Comparison of ENCODE assay signal across 10 cellular contexts in genomic region chr2:177243476-177243875, GRCh38. TPM values are rescaled to one million over a fixed set of nuclear protein-coding genes. Genes with fewer than 3 reads are reported as not detected.
A peak's percentile ranks its signal among the peaks of the same experiment; 100 is the strongest.
DNase-seq lines count a peak whose midpoint lies in the region; ATAC-seq, FAIRE-seq and TF ChIP-seq lines count a peak whose summit lies in the region.
"Had no signal": no experiment of that assay in that cellular context is flagged by ENCODE, and none has a peak within 500 bp of the region (broad histone marks: within the 10 kb centered on the region; RNA-seq: fewer than 3 reads in every experiment).

No MANE protein-coding gene starts in this region.

- intact Hi-C loops in PC-9 (cut with micrococcal nuclease; ENCODE audit: unreplicated experiment) (loop anchor here (2.0 to 5.0 kb wide), 3 partner anchors 89 to 1311 kb away; no protein-coding TSS in a partner anchor), endothelial cell of umbilical vein (cut with micrococcal nuclease) (loop anchor here (5.0 kb wide), 1 partner anchor 154 kb away; no protein-coding TSS in a partner anchor), prostate gland (cut with DNase I) (no loop called here)

- H3K9me3 ChIP-seq in PC-9 (ENCODE audit: insufficient read depth, low read depth) (no peaks in the 10 kb centered on the region), endothelial cell of umbilical vein (replicated peaks; ENCODE audit: control insufficient read depth, insufficient read depth, low read length) (no peaks in the 10 kb centered on the region), prostate gland (no peaks in the 10 kb centered on the region)

- peaks cover 76% of the 10 kb centered on the region for H3F3A ChIP-seq in PC-9 (ENCODE audit: insufficient read depth, low read depth)

- peaks cover 33% of the 10 kb centered on the region for H3K36me3 ChIP-seq in PC-9 (ENCODE audit: low read depth)
- no peaks in the 10 kb centered on the region for H3K36me3 ChIP-seq in endothelial cell of umbilical vein (ENCODE audit: control insufficient read depth in 2 of 2, extremely low read depth in 1 of 2, insufficient read depth in 2 of 2, low read length in 2 of 2)
- no peaks in the 10 kb centered on the region for H3K36me3 ChIP-seq in prostate gland

- no peak for DNase-seq in PC-9
- DNase-seq in endothelial cell of umbilical vein (ENCODE audit: low read depth, low spot score) = no peak
- DNase-seq in prostate gland (ENCODE audit: low spot score) = no peak
- no peak for DNase-seq in NCI-H1694 (lab: John Stamatoyannopoulos, UW)
- DNase-seq in ureter (ENCODE audit: low spot score) = no peak
- DNase-seq in NCI-H2171 treated with DMSO at 0.1 percent for 48 hours (lab: John Stamatoyannopoulos, UW) = no peak
- DNase-seq: NK-92 treated with Interleukin-12 subunit alpha and Interleukin-12 subunit beta, amount 100 ng/mL, for 24 hours; stimulated activated CD4-positive, alpha-beta T cell treated with anti-CD3 and anti-CD28 coated beads, Interleukin-12 subunit alpha, Interleukin-12 subunit beta, amount 100 ng/mL, for 4 hours had no signal

- H2AFZ ChIP-seq in PC-9 (no peak overlapping the region), endothelial cell of umbilical vein (ENCODE audit: low read depth, low read length) (no peak overlapping the region)

- CTCF ChIA-PET in PC-9 (lab: Charles Lee) (interaction anchor here (0.7 kb wide), 2 partner anchors 74 to 224 kb away, joined by 4 read pairs; no protein-coding TSS in a partner anchor), endothelial cell of umbilical vein (lab: Charles Lee) (interaction anchor here (1.0 to 1.7 kb wide), 4 partner anchors 11 to 78 kb away, joined by 3 to 9 read pairs (median 3); no protein-coding TSS in a partner anchor)

- H3K4me3 ChIP-seq in PC-9 (peak overlapping the region; percentile 45; the same call in 1 of the 2 replicates), endothelial cell of umbilical vein (replicated peaks in 1 of 3; ENCODE audit: insufficient read depth in 1 of 3, low read depth in 1 of 3, low read length in 3 of 3) (no peak overlapping the region), prostate gland (no peak overlapping the region)

- peak overlapping the region; percentile 77 for H3K4me2 ChIP-seq in PC-9
- H3K4me2 ChIP-seq in endothelial cell of umbilical vein (ENCODE audit: insufficient read depth, low read length) = peak overlapping the region; percentile 98

- TF ChIP-seq POLR2A in endothelial cell of umbilical vein (IDR thresholded peaks at IDR 0.05; ENCODE audit: low read depth, low read length) (no peak), prostate gland (IDR thresholded peaks at IDR 0.05) (no peak)

- TF ChIP-seq CTCF in C4-2B (conservative IDR thresholded peaks at IDR 0.05) = no peak
- TF ChIP-seq CTCF in PC-9 (conservative IDR thresholded peaks at IDR 0.05) = 0 out of 2 replicates have a peak, but pooled peaks have one; percentile 5
- no peak for TF ChIP-seq CTCF in endothelial cell of umbilical vein (IDR thresholded peaks at IDR 0.05; ENCODE audit: extremely low read depth in 1 of 2, insufficient read depth in 1 of 2, low read depth in 1 of 2, low read length in 2 of 2)
- TF ChIP-seq CTCF in prostate gland (IDR thresholded peaks at IDR 0.05) = no peak

- H3K9ac ChIP-seq in endothelial cell of umbilical vein (replicated peaks; ENCODE audit: extremely low read depth, insufficient read depth, low read length) = peak overlapping the region; percentile 91

- H3K79me2 ChIP-seq in PC-9 (ENCODE audit: low read depth) (peaks cover 97% of the 10 kb centered on the region), endothelial cell of umbilical vein (ENCODE audit: control insufficient read depth, insufficient read depth, low read length) (peaks cover 93% of the 10 kb centered on the region)

- H3K4me1 ChIP-seq in PC-9 (replicated peaks; ENCODE audit: insufficient read depth) (peaks cover 65% of the 10 kb centered on the region), endothelial cell of umbilical vein (ENCODE audit: control insufficient read depth, extremely low read depth, insufficient read depth, low read length) (peaks cover 71% of the 10 kb centered on the region), prostate gland (replicated peaks) (peaks cover 29% of the 10 kb centered on the region)

- H3K9me2 ChIP-seq in PC-9 (ENCODE audit: insufficient read depth) = no peaks in the 10 kb centered on the region

- H3K9me1 ChIP-seq in endothelial cell of umbilical vein (replicated peaks; ENCODE audit: control insufficient read depth, extremely low read depth, insufficient read depth, low read length) = no peaks in the 10 kb centered on the region

- FAIRE-seq in endothelial cell of umbilical vein (lab: Jason Lieb, UNC) = no peak

- H4K20me1 ChIP-seq in PC-9 (ENCODE audit: insufficient read depth) (peaks cover 8% of the 10 kb centered on the region; the same call in 1 of the 2 replicates), endothelial cell of umbilical vein (replicated peaks; ENCODE audit: control insufficient read depth, extremely low read depth, insufficient read depth, low read length) (no peaks in the 10 kb centered on the region)

- no peaks in the 10 kb centered on the region for H3K27me3 ChIP-seq in PC-9 (ENCODE audit: insufficient read depth, low read depth)
- H3K27me3 ChIP-seq in endothelial cell of umbilical vein (ENCODE audit: control insufficient read depth in 2 of 2, insufficient read depth in 2 of 2, low read length in 2 of 2) = no peaks in the 10 kb centered on the region
- no peaks in the 10 kb centered on the region for H3K27me3 ChIP-seq in prostate gland (replicated peaks; ENCODE audit: insufficient read depth)

- dilution Hi-C loops in endothelial cell of umbilical vein (cut with MboI; ENCODE audit: extremely low pct_ligation_motif_present, low sequenced_read_pairs) = no loop called here

- ATAC-seq in HG03095 (IDR thresholded peaks at IDR 0.05; ENCODE audit: unreplicated experiment) = no peak

- no TSS peak for BruUV-seq in PC-9 (replicated peaks; lab: Mats Ljungman, UMichigan)
- BruUV-seq in endothelial cell of umbilical vein (replicated peaks; lab: Mats Ljungman, UMichigan) = no TSS peak

- H3K27ac ChIP-seq in C4-2B = peak overlapping the region; percentile 85
- peak overlapping the region; percentile 97 for H3K27ac ChIP-seq in PC-9
- H3K27ac ChIP-seq in endothelial cell of umbilical vein (ENCODE audit: insufficient read depth, low read depth, low read length) = peak overlapping the region; percentile 99
- peak overlapping the region; percentile 67 to 85 for H3K27ac ChIP-seq in prostate gland

- POLR2A ChIA-PET in PC-9 (lab: Charles Lee; ENCODE audit: unreplicated experiment) = interaction anchor here (0.6 kb wide), 1 partner anchor 44 kb away, joined by 4 read pairs; no protein-coding TSS in a partner anchor
- POLR2A ChIA-PET in endothelial cell of umbilical vein (lab: Charles Lee) = no interaction called here

TF ChIP-seq in endothelial cell of umbilical vein, 7 proteins besides CTCF, POLR2A, EP300 and RAD21:
- TF ChIP-seq JUN (IDR thresholded peaks at IDR 0.05; ENCODE audit: borderline replicate concordance, insufficient read depth, insufficient read length, low read depth) (no peak), GATA2 (IDR thresholded peaks at IDR 0.05; ENCODE audit: insufficient read depth, insufficient read length, low read depth, low read length) (no peak), MAX (IDR thresholded peaks at IDR 0.05; ENCODE audit: insufficient read depth, insufficient read length) (no peak), FOS (IDR thresholded peaks at IDR 0.05; ENCODE audit: borderline replicate concordance, insufficient read depth, low read length) (no peak), MYC (IDR thresholded peaks at IDR 0.05; ENCODE audit: low read depth, low read length) (no peak), EZH2 (IDR thresholded peaks at IDR 0.05; ENCODE audit: borderline replicate concordance, low read depth, low read length, severe bottlenecking) (no peak), POLR2AphosphoS5 (IDR thresholded peaks at IDR 0.05; ENCODE audit: insufficient read depth, low read depth, low read length) (no peak)

RNA-seq across cellular contexts. Expression of gene NFE2L2, which starts 21.1 kb away (rescaled TPM):
- 117 and 138 TPM in 2 replicates for total RNA-seq in PC-9 (2021)
- 59.5 and 66.2 TPM in 2 replicates for total RNA-seq in endothelial cell of umbilical vein
- polyA plus RNA-seq in endothelial cell of umbilical vein = 57.1 and 63.1 TPM in 2 replicates
- polyA plus RNA-seq in endothelial cell of umbilical vein (2011; cell fraction: cytosol; rRNA removed) = 67.6 and 71.3 TPM in 2 replicates
- 89.9 and 99.1 TPM in 2 replicates for polyA plus RNA-seq in endothelial cell of umbilical vein (2011; cell fraction: nucleus; rRNA removed)
- 63.3 and 69.1 TPM in 2 replicates for polyA plus RNA-seq in endothelial cell of umbilical vein (2012)
- 92.6 and 103 TPM in 2 replicates for polyA minus RNA-seq in endothelial cell of umbilical vein
- polyA minus RNA-seq in endothelial cell of umbilical vein (2011; cell fraction: cytosol; rRNA and poly(A)+ RNA removed) = 74.1 TPM
- 76.5 and 104 TPM in 2 replicates for polyA minus RNA-seq in endothelial cell of umbilical vein (2011; cell fraction: nucleus; rRNA and poly(A)+ RNA removed)
- total RNA-seq in prostate gland = 100 to 1,000 TPM in 1 of 2 donors, 10 to 100 TPM in 1; 98.6 to 126 TPM
- total RNA-seq in ureter = 190 TPM

RNA-seq across cellular contexts. Expression of gene HNRNPA3, which starts 30.9 kb away (rescaled TPM):
- 245 and 290 TPM in 2 replicates for total RNA-seq in PC-9 (2021)
- total RNA-seq in endothelial cell of umbilical vein = 316 and 322 TPM in 2 replicates
- polyA plus RNA-seq in endothelial cell of umbilical vein = 28.0 and 57.5 TPM in 2 replicates
- 143 and 159 TPM in 2 replicates for polyA plus RNA-seq in endothelial cell of umbilical vein (2011; cell fraction: cytosol; rRNA removed)
- 136 and 204 TPM in 2 replicates for polyA plus RNA-seq in endothelial cell of umbilical vein (2011; cell fraction: nucleus; rRNA removed)
- 422 and 615 TPM in 2 replicates for polyA plus RNA-seq in endothelial cell of umbilical vein (2012)
- polyA minus RNA-seq in endothelial cell of umbilical vein = 35.6 and 37.0 TPM in 2 replicates
- 18.1 TPM for polyA minus RNA-seq in endothelial cell of umbilical vein (2011; cell fraction: cytosol; rRNA and poly(A)+ RNA removed)
- 70.6 and 119 TPM in 2 replicates for polyA minus RNA-seq in endothelial cell of umbilical vein (2011; cell fraction: nucleus; rRNA and poly(A)+ RNA removed)
- 10 to 100 TPM; 56.5 to 57.0 TPM for total RNA-seq in prostate gland
- total RNA-seq in ureter = 251 TPM
